8 cellular contexts compared by ENCODE assay signal in the genomic region with DNA sequence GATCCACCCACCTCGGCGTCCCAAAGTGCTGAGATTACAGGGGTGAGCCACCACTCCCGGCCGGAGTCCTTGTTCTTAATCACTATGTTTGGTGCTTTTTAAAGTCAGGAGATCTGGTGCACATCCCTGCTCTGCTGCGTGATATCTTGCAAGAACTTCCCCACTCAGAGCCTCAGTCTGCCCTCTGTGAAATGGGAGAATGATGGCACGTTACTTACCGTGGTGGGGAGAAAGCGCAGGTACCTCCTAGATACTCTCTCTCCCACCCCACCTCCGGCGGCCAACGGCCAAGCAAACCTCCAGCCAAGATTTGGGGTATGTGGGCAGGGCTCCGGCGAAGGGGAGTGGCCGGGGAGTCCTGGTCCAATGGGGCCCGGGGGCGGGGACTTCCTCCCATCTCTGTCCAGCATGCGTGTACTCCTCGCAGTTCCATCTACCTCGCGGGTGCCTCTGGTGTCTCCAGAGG. TPM values are rescaled to one million over a fixed set of nuclear protein-coding genes. Genes with fewer than 3 reads are reported as not detected.
DNase-seq lines count a peak whose midpoint lies in the region; ATAC-seq and TF ChIP-seq lines count a peak whose summit lies in the region.

Gene RYR1 (plus strand): TSS at position 424 of the 466 bp plus-strand sequence. CDS start 139 bp downstream, outside the sequence.

- DNase-seq in Daoy (ENCODE audit: low read depth) = peak; percentile 77
- DNase-seq in OCI-LY7 (ENCODE audit: low spot score) = peak; percentile 27
- DNase-seq in stimulated activated CD4-positive, alpha-beta T cell treated with anti-CD3 and anti-CD28 coated beads, Interleukin-4, amount 100 ng/mL, for 24 hours = peak; percentile 66
- no peak for DNase-seq in SW 1271 (lab: John Stamatoyannopoulos, UW)

- no peak within 1 kb of the TSS for H3K4me3 ChIP-seq in OCI-LY7 (ENCODE audit: low read depth, low read length, poor library complexity, severe bottlenecking)
- peak within 1 kb of the TSS; percentile 73 for H3K4me3 ChIP-seq in iPS-20b (ENCODE audit: low read length)

- no peak within 1 kb of the TSS for H3K4me2 ChIP-seq in OCI-LY7 (ENCODE audit: low read length)

- H3K27me3 ChIP-seq in iPS-20b (ENCODE audit: insufficient read depth, low read length) = no peaks in the 10 kb centered on the region

- no TSS peak for BruUV-seq in OCI-LY7 (replicated peaks; lab: Mats Ljungman, UMichigan)

- no peak within 1 kb of the TSS for H2AFZ ChIP-seq in OCI-LY7 (ENCODE audit: low read length)

- ATAC-seq in HG03354 (IDR thresholded peaks at IDR 0.05; ENCODE audit: poor library complexity, severe bottlenecking, unreplicated experiment) = no peak
- ATAC-seq in HG03460 (IDR thresholded peaks at IDR 0.05; ENCODE audit: unreplicated experiment) = no peak

- H3K4me1 Mint-ChIP-seq in activated naive CD4-positive, alpha-beta T cell treated with anti-CD3 and anti-CD28 coated beads, Interleukin-2, amount 50 U/mL, for 24 hours = peaks cover 19% of the 10 kb centered on the region

- H3K27ac ChIP-seq in OCI-LY7 (ENCODE audit: low read depth, low read length, poor library complexity, severe bottlenecking) (no peak within 1 kb of the TSS), iPS-20b (ENCODE audit: low read length) (no peak within 1 kb of the TSS)

- H3K27me3 Mint-ChIP-seq in activated naive CD4-positive, alpha-beta T cell treated with anti-CD3 and anti-CD28 coated beads, Interleukin-2, amount 50 U/mL, for 24 hours = peaks cover 14% of the 10 kb centered on the region

- H3K79me2 ChIP-seq in OCI-LY7 (ENCODE audit: insufficient read depth, low read depth, low read length) = no peaks in the 10 kb centered on the region

- intact Hi-C loops in OCI-LY7 (cut with micrococcal nuclease; ENCODE audit: unreplicated experiment) = no loop called here

- H4K20me1 ChIP-seq in OCI-LY7 (ENCODE audit: insufficient read depth, low read length) = no peaks in the 10 kb centered on the region

- H3K36me3 Mint-ChIP-seq in activated naive CD4-positive, alpha-beta T cell treated with anti-CD3 and anti-CD28 coated beads, Interleukin-2, amount 50 U/mL, for 24 hours = no peaks in the 10 kb centered on the region

- H3K9ac ChIP-seq in iPS-20b (ENCODE audit: low read depth, low read length) = peak within 1 kb of the TSS; percentile 72; the same call in 1 of the 2 replicates

- H3K27ac Mint-ChIP-seq in activated naive CD4-positive, alpha-beta T cell treated with anti-CD3 and anti-CD28 coated beads, Interleukin-2, amount 50 U/mL, for 24 hours = no peak within 1 kb of the TSS

- CTCF ChIA-PET in OCI-LY7 (lab: Charles Lee; ENCODE audit: unreplicated experiment) = no interaction called here

- H3K9me3 ChIP-seq in OCI-LY7 (ENCODE audit: low read length) = no peaks in the 10 kb centered on the region
- H3K9me3 ChIP-seq in iPS-20b (ENCODE audit: insufficient read depth, low read depth, low read length) = no peaks in the 10 kb centered on the region

- no peak for TF ChIP-seq CTCF in OCI-LY7 (conservative IDR thresholded peaks at IDR 0.05; ENCODE audit: low read length)

- no peaks in the 10 kb centered on the region for H3K9me3 Mint-ChIP-seq in activated naive CD4-positive, alpha-beta T cell treated with anti-CD3 and anti-CD28 coated beads, Interleukin-2, amount 50 U/mL, for 24 hours

- H3K4me3 Mint-ChIP-seq in activated naive CD4-positive, alpha-beta T cell treated with anti-CD3 and anti-CD28 coated beads, Interleukin-2, amount 50 U/mL, for 24 hours = peak within 1 kb of the TSS; percentile 62

- POLR2A ChIA-PET in OCI-LY7 (lab: Charles Lee) = no interaction called here

- H3K9me2 ChIP-seq in OCI-LY7 (ENCODE audit: insufficient read depth, low read length) = no peaks in the 10 kb centered on the region

- H3K36me3 ChIP-seq in OCI-LY7 (ENCODE audit: insufficient read depth, low read length) = no peaks in the 10 kb centered on the region
- H3K36me3 ChIP-seq in iPS-20b (ENCODE audit: insufficient read depth, low read depth, low read length) = no peaks in the 10 kb centered on the region

- H3K4me1 ChIP-seq in OCI-LY7 (ENCODE audit: insufficient read depth, low read length, poor library complexity, severe bottlenecking) = no peaks in the 10 kb centered on the region
- H3K4me1 ChIP-seq in iPS-20b (ENCODE audit: insufficient read depth, low read length) = peaks cover 9% of the 10 kb centered on the region; the same call in 1 of the 2 replicates

RNA-seq across cellular contexts. Expression of gene RYR1, which starts in this region (rescaled TPM):
- total RNA-seq in Daoy (2014; rRNA removed; shearing (Covaris generic)) = 0.03 and 0.11 TPM in 2 replicates
- total RNA-seq in OCI-LY7 (2014; rRNA removed; shearing (Covaris generic)) = 0.15 and 0.54 TPM in 2 replicates
- 0.61 and 1.4 TPM in 2 replicates for total RNA-seq in OCI-LY7 (2022)

Comparison
In these comparisons a context has a peak if more than half of its experiments do, and no peak if none do; other contexts are left out.
1. Peak in DNase-seq in Daoy; RNA of the gene not detected or under 1 TPM.
2. DNase-seq: peak in OCI-LY7 (single experiment) and stimulated activated CD4-positive, alpha-beta T cell treated with anti-CD3 and anti-CD28 coated beads, Interleukin-4, amount 100 ng/mL, for 24 hours (single experiment); none in SW 1271 (0 of 2).